In the genomic region with DNA sequence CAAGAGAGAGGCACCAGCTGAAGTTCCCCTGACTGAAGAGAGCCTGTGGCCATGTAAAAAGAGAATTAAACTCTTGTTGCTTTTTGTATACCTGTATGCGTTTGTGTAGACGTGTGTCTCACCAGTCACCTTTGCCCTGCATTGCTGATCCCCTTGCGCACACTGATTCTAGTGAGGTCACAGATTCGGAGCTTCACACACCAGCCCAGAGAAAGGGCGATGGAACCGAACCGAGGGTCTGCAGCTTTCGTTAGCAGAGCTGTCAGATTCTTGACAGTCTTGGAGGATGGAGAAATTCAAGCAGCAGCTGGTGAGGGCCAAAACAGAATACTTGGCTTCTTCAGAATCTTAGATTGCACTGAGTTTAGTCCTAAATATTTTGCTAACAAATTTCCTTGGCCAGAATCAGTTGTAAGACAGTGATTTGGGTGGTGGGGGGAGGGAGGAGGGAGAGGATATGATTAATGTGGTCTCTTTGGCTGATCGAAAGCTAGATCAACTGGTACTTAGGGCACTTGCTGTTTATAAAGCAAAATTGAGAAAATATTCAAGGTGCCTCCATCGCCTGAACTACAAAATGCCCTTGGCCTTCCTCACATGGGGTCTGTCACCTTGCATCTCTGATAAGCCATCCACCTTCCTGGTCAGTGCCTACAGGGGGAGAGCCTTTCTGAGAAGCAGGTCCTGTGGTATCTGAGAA, we compare ENCODE assay signal across 12 cellular contexts.
A peak's percentile ranks its signal among the peaks of the same experiment; 100 is the strongest.
DNase-seq lines count a peak whose midpoint lies in the region; ATAC-seq, FAIRE-seq and TF ChIP-seq lines count a peak whose summit lies in the region.
"Had no signal": no experiment of that assay in that cellular context is flagged by ENCODE, and none has a peak within 500 bp of the region (broad histone marks: within the 10 kb centered on the region; RNA-seq: fewer than 3 reads in every experiment).

No MANE protein-coding gene starts in this region.

- no peak overlapping the region; the same call in 1 of the 2 replicates for H3K14ac ChIP-seq in H9 (ENCODE audit: insufficient read depth, low read length)

- no peak; the same call in 1 of the 2 replicates for TF ChIP-seq POLR2A in GM12878 (IDR thresholded peaks at IDR 0.05; ENCODE audit: low read depth, low read length)

- FAIRE-seq in GM12878 (lab: Jason Lieb, UNC) = no peak

- H3K36me3 Mint-ChIP-seq in H9 (ENCODE audit: insufficient read depth in 1 of 3, low read depth in 3 of 3) = peaks cover 30 to 53% (median 40%) of the 10 kb centered on the region in 3 experiments; a peak in 6 of 7 replicates
- no peaks in the 10 kb centered on the region for H3K36me3 Mint-ChIP-seq in naive thymus-derived CD8-positive, alpha-beta T cell

- no peak overlapping the region for H3K23ac ChIP-seq in H9 (ENCODE audit: insufficient read length, low read depth, low read length)

- no peak overlapping the region for H2BK12ac ChIP-seq in H9 (ENCODE audit: insufficient read length, low read depth, low read length)

- H2AFZ ChIP-seq in H9 (ENCODE audit: low read length) (no peak overlapping the region), GM12878 (ENCODE audit: control insufficient read depth, low read depth, low read length) (no peak overlapping the region)

- no peaks in the 10 kb centered on the region; a peak in 1 of 5 replicates for H3K9me3 Mint-ChIP-seq in H9
- H3K9me3 Mint-ChIP-seq in naive thymus-derived CD8-positive, alpha-beta T cell = no peaks in the 10 kb centered on the region

- no peak overlapping the region for H2AK5ac ChIP-seq in H9 (ENCODE audit: insufficient read length, low read length)

- peak overlapping the region; percentile 80 to 99 (median 91) for H3K27ac ChIP-seq in BLaER1 treated with 17β-estradiol and CSF1 and Interleukin-3, amounts not matched to agents 10 nM and 100 nM
- H3K27ac ChIP-seq in H9 (ENCODE audit: insufficient read length, low read depth, low read length) (peak overlapping the region; percentile 44), GM12878 (ENCODE audit: control insufficient read depth, insufficient read depth) (0 out of 2 replicates have a peak overlapping the region, but pooled peaks have one; percentile 11)

- no peaks in the 10 kb centered on the region for H3K27me3 Mint-ChIP-seq in H9 (ENCODE audit: low read depth)
- no peaks in the 10 kb centered on the region for H3K27me3 Mint-ChIP-seq in naive thymus-derived CD8-positive, alpha-beta T cell

- intact Hi-C loops in GM12878 (cut with micrococcal nuclease; ENCODE audit: unreplicated experiment) = no loop called here

- RAD21 ChIA-PET in GM12878 (lab: Charles Lee; ENCODE audit: unreplicated experiment) = interaction anchor here (0.6 to 3.3 kb wide), 4 partner anchors 17 to 282 kb away, joined by 3 to 23 read pairs (median 14); partner anchors contain the start of gene CABLES1

- H3K79me1 ChIP-seq in H9 (ENCODE audit: insufficient read depth, low read depth, low read length, poor library complexity, severe bottlenecking) = no peaks in the 10 kb centered on the region

- SMC1A ChIA-PET in GM12878 (lab: Charles Lee; ENCODE audit: uncharacterized antibody, unreplicated experiment) = interaction anchor here (0.8 to 2.4 kb wide), 6 partner anchors 13 to 180 kb away, joined by 3 to 15 read pairs (median 4); no protein-coding TSS in a partner anchor

- no TSS peak for BruUV-seq in GM12878 (replicated peaks; lab: Mats Ljungman, UMichigan)

- no peak overlapping the region for H4K5ac ChIP-seq in H9 (ENCODE audit: insufficient read length, low read depth, low read length)

- WGBS in H9 (ENCODE audit: extremely low coverage, insufficient read length, low lambda C conversion rate) = no CpG with 5 or more reads among the region's 10 CpGs
- 98% methylated on average over 10 of the region's 10 CpGs for WGBS in GM12878 (ENCODE audit: insufficient coverage, insufficient replicate concordance, low lambda C conversion rate, missing lambda C conversion rate)

- peaks cover 76 to 100% (median 93%) of the 10 kb centered on the region in 10 experiments for H3K4me1 ChIP-seq in BLaER1 treated with 17β-estradiol and CSF1 and Interleukin-3, amounts not matched to agents 10 nM and 100 nM
- H3K4me1 ChIP-seq in H9 (ENCODE audit: insufficient read depth, low read length) (peaks cover 6% of the 10 kb centered on the region; the same call in 1 of the 2 replicates), GM12878 (ENCODE audit: control insufficient read depth, insufficient read depth, low read length) (peaks cover 22% of the 10 kb centered on the region)

- H3K4me3 Mint-ChIP-seq in H9 = peak overlapping the region in 1 of 2 experiments; percentile 60; a peak in 3 of 5 replicates
- H3K4me3 Mint-ChIP-seq in naive thymus-derived CD8-positive, alpha-beta T cell = peak overlapping the region; percentile 59 to 87 (median 75)

- TF ChIP-seq CTCF in H9 (conservative IDR thresholded peaks at IDR 0.05) = no peak
- TF ChIP-seq CTCF in GM12878 (IDR thresholded peaks at IDR 0.05 in 2 of 3, conservative IDR thresholded peaks at IDR 0.05 in 1 of 3; ENCODE audit: control insufficient read depth in 2 of 3, extremely low read depth in 1 of 3, insufficient read depth in 1 of 3, low read depth in 3 of 3, low read length in 3 of 3) = no peak

- H3K4me3 ChIP-seq in BLaER1 treated with 17β-estradiol and CSF1 and Interleukin-3, amounts not matched to agents 10 nM and 100 nM = peak overlapping the region in 3 of 10 experiments; percentile 8 to 48 (median 39); a peak in 2 of 20 replicates
- no peak overlapping the region for H3K4me3 ChIP-seq in GM12878

- H4K91ac ChIP-seq in H9 (ENCODE audit: insufficient read length, low read depth, low read length) = no peak overlapping the region

- H3K36me3 ChIP-seq in BLaER1 treated with 17β-estradiol and CSF1 and Interleukin-3, amounts not matched to agents 10 nM and 100 nM = peaks cover 5 to 43% (median 19%) of the 10 kb centered on the region in 11 experiments; a peak in 17 of 22 replicates
- peaks cover 0 to 4% of the 10 kb centered on the region in 2 experiments; a peak in 3 of 4 replicates for H3K36me3 ChIP-seq in GM12878 (ENCODE audit: control insufficient read depth in 2 of 2, insufficient read depth in 2 of 2, low read length in 1 of 2)

- no peak overlapping the region for H3K18ac ChIP-seq in H9 (ENCODE audit: insufficient read length, low read depth, low read length)

- POLR2A ChIA-PET in GM12878 (lab: Charles Lee) = interaction anchor here (0.6 to 1.7 kb wide), 9 partner anchors 8 to 164 kb away, joined by 3 to 6 read pairs (median 4); no protein-coding TSS in a partner anchor
- POLR2A ChIA-PET in naive thymus-derived CD8-positive, alpha-beta T cell (lab: Charles Lee) = interaction anchor here (0.6 kb wide), 1 partner anchor 33 kb away, joined by 4 read pairs; no protein-coding TSS in a partner anchor

- peak overlapping the region; percentile 64 to 91 (median 82); a peak in 20 of 22 replicates for H3K9ac ChIP-seq in BLaER1 treated with 17β-estradiol and CSF1 and Interleukin-3, amounts not matched to agents 10 nM and 100 nM
- H3K9ac ChIP-seq in H9 (ENCODE audit: extremely low read depth, insufficient read length, low read length) = no peak overlapping the region
- H3K9ac ChIP-seq in GM12878 (ENCODE audit: control insufficient read depth, insufficient read depth, low read length) = no peak overlapping the region

- H4K20me1 ChIP-seq in BLaER1 treated with 17β-estradiol and CSF1 and Interleukin-3, amounts not matched to agents 10 nM and 100 nM = no peaks in the 10 kb centered on the region
- H4K20me1 ChIP-seq in H9 (ENCODE audit: control insufficient read depth, insufficient read depth, insufficient read length) (no peaks in the 10 kb centered on the region), GM12878 (ENCODE audit: control insufficient read depth, insufficient read depth) (no peaks in the 10 kb centered on the region)

- H3K56ac ChIP-seq in H9 (ENCODE audit: insufficient read length, low read depth, low read length) = no peak overlapping the region

- H2BK20ac ChIP-seq in H9 (ENCODE audit: low read depth, low read length, poor library complexity, severe bottlenecking) = no peak overlapping the region

- TF ChIP-seq EP300 in GM12878 (IDR thresholded peaks at IDR 0.05; ENCODE audit: borderline replicate concordance in 1 of 2, control insufficient read depth in 1 of 2, low read depth in 2 of 2, low read length in 2 of 2) = no peak

- H2BK120ac ChIP-seq in H9 (ENCODE audit: low read depth, low read length, poor library complexity, severe bottlenecking) = no peak overlapping the region

- H3T11ph ChIP-seq in H9 (ENCODE audit: low read length) = no peak overlapping the region

- peaks cover 31 to 40% of the 10 kb centered on the region in 2 experiments for H3K4me1 Mint-ChIP-seq in H9
- H3K4me1 Mint-ChIP-seq in naive thymus-derived CD8-positive, alpha-beta T cell = peaks cover 17 to 38% (median 34%) of the 10 kb centered on the region in 4 donors

- DNase-seq in H9 (no peak), GM12878 (ENCODE audit: low read depth, low spot score) (no peak), DMS153 treated with DMSO at 0.1 percent for 48 hours (lab: John Stamatoyannopoulos, UW; ENCODE audit: unreplicated experiment) (no peak)
- no peak for DNase-seq in naive thymus-derived CD8-positive, alpha-beta T cell
- DNase-seq in stimulated activated naive CD4-positive, alpha-beta T cell treated with Interleukin-2 at 50 U/mL for 16 hours (lab: John Stamatoyannopoulos, UW) = no peak
- DNase-seq: activated effector memory CD4-positive, alpha-beta T cell treated with Interleukin-2 at 50 U/mL for 16 hours; heart left ventricle; NCI-H2029; stimulated activated CD4-positive, alpha-beta T cell treated with anti-CD3 and anti-CD28 coated beads, Interleukin-12 subunit alpha, Interleukin-12 subunit beta, amount 100 ng/mL, for 4 hours had no signal

- H3K4me2 ChIP-seq in BLaER1 treated with 17β-estradiol and CSF1 and Interleukin-3, amounts not matched to agents 10 nM and 100 nM = peak overlapping the region; percentile 80 to 97 (median 91)
- H3K4me2 ChIP-seq in H9 (ENCODE audit: insufficient read depth, insufficient read length, low read length) (no peak overlapping the region), GM12878 (ENCODE audit: control insufficient read depth, insufficient read depth) (no peak overlapping the region; the same call in 1 of the 2 replicates)

- ATAC-seq in GM12878 = no peak
- no peak for ATAC-seq in naive thymus-derived CD8-positive, alpha-beta T cell
- no peak for ATAC-seq in GM19328 (IDR thresholded peaks at IDR 0.05; ENCODE audit: unreplicated experiment)
- ATAC-seq in GM21367 (IDR thresholded peaks at IDR 0.05; ENCODE audit: unreplicated experiment) = no peak

- no peak for TF ChIP-seq RAD21 in GM12878 (IDR thresholded peaks at IDR 0.05; ENCODE audit: insufficient read depth, low read depth, low read length)

- H3K9me3 ChIP-seq in BLaER1 treated with 17β-estradiol and CSF1 and Interleukin-3, amounts not matched to agents 10 nM and 100 nM (replicated peaks in 1 of 11) = peaks cover 8 to 15% (median 14%) of the 10 kb centered on the region in 11 experiments; a peak in 19 of 22 replicates
- H3K9me3 ChIP-seq in H9 (ENCODE audit: control insufficient read depth, low read depth, low read length) = no peaks in the 10 kb centered on the region
- no peaks in the 10 kb centered on the region for H3K9me3 ChIP-seq in GM12878 (replicated peaks; ENCODE audit: control insufficient read depth, insufficient read depth, low read length)
- H3K9me3 ChIP-seq: heart left ventricle had no signal

- H2BK5ac ChIP-seq in H9 (ENCODE audit: insufficient read length, low read length) = no peak overlapping the region

- H3K27ac Mint-ChIP-seq in H9 = peak overlapping the region; percentile 93 to 99 (median 99)
- peak overlapping the region in 7 of 10 donors; percentile 3 to 85 (median 53) for H3K27ac Mint-ChIP-seq in naive thymus-derived CD8-positive, alpha-beta T cell

- no peak overlapping the region for H3K4ac ChIP-seq in H9 (ENCODE audit: low read depth, low read length)

- H3K27me3 ChIP-seq in BLaER1 treated with 17β-estradiol and CSF1 and Interleukin-3, amounts not matched to agents 10 nM and 100 nM = no peaks in the 10 kb centered on the region
- H3K27me3 ChIP-seq in H9 (ENCODE audit: insufficient read depth, low read length) = no peaks in the 10 kb centered on the region
- no peaks in the 10 kb centered on the region for H3K27me3 ChIP-seq in GM12878 (replicated peaks in 1 of 2; ENCODE audit: control insufficient read depth in 2 of 2, insufficient read depth in 2 of 2, low read length in 1 of 2)
- H3K27me3 ChIP-seq: heart left ventricle had no signal

- H2BK15ac ChIP-seq in H9 (ENCODE audit: low read depth, low read length) = no peak overlapping the region

- CTCF ChIA-PET in GM12878 (lab: Yijun Ruan, JAX) = interaction anchor here (0.6 to 2.3 kb wide), 5 partner anchors 9 to 100 kb away, joined by 3 to 11 read pairs (median 6); no protein-coding TSS in a partner anchor

- in situ Hi-C loops in GM12878 (cut with MboI) = no loop called here

- H3K23me2 ChIP-seq in H9 (ENCODE audit: insufficient read length, low read depth, low read length, poor library complexity, severe bottlenecking) = no peaks in the 10 kb centered on the region

- H3K79me2 ChIP-seq in H9 (ENCODE audit: insufficient read depth, low read length) (no peaks in the 10 kb centered on the region), GM12878 (ENCODE audit: control insufficient read depth, insufficient read depth, low read length) (no peaks in the 10 kb centered on the region)

- H4K8ac ChIP-seq in H9 (replicated peaks; ENCODE audit: insufficient read length, low read depth, low read length) = no peak overlapping the region

Comparison
In these comparisons a context has a peak if more than half of its experiments do, and no peak if none do; other contexts are left out.
1. H3K27ac ChIP-seq: peak in every context shown above with its lines; median percentile 91 in BLaER1 treated with 17β-estradiol and CSF1 and Interleukin-3, amounts not matched to agents 10 nM and 100 nM; 44 in H9; 11 in GM12878.
2. H3K4me2 ChIP-seq: peak in BLaER1 treated with 17β-estradiol and CSF1 and Interleukin-3, amounts not matched to agents 10 nM and 100 nM (11 of 11); none in H9 (single experiment) and GM12878 (single experiment).
3. H3K9ac ChIP-seq: peak in BLaER1 treated with 17β-estradiol and CSF1 and Interleukin-3, amounts not matched to agents 10 nM and 100 nM (11 of 11); none in H9 (single experiment) and GM12878 (single experiment).